In the genomic region with DNA sequence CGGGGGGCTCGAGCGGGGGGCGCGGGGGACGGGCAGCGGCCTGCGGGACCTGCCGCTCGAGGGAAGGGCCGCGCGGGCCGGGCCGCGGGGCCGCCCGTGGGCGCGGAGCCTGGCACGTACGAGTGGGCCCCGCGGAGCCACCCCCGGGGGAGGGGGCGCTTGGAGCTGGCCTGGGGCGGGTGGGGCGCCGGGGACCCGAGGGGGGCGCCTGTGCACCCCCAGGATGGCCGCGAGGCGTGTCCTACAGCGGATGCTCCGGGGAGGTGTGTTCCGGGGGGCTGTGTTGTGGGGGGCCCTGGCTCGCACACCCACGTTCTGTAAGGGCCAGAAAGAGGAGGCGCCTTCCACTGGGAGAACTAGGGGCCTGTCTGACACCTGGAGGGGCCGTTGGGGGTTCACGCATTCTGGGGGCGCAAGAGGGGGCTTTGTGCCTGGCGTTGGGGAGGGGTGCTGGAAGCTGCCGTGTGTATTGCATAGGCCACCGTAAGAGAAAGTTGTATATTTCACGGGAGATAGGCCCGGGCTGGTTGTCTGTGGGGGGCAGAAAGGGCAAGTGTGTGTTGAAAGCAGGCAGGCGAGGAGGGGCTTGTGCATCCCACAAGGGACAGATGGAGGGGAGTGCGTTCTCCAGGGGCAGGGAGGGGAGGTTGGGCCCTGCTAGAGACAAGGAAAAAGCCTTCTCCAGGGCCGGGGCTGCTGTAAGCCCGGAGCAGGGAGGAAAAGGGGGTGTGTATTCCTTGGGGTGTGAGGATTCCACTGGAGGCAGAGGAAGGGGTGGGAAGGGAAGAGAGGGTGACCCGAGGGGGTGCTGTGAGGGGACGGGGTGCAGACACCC, we compare ENCODE assay signal across 8 cellular contexts. TPM values are rescaled to one million over a fixed set of nuclear protein-coding genes. Genes with fewer than 3 reads are reported as not detected.
DNase-seq lines count a peak whose midpoint lies in the region; ATAC-seq and TF ChIP-seq lines count a peak whose summit lies in the region.

No MANE protein-coding gene starts in this region.

- in situ Hi-C loops in mammary epithelial cell (cut with MboI; ENCODE audit: low sequenced_read_pairs in 2 of 2), result no loop called here

- H3K27me3 ChIP-seq in heart right ventricle (peaks cover 0 to 52% (median 0%) of the 10 kb centered on the region in 7 donors), mammary epithelial cell (ENCODE audit: insufficient read depth, low read length) (peaks cover 2% of the 10 kb centered on the region)

- H2AFZ ChIP-seq in mammary epithelial cell (ENCODE audit: low read depth, low read length), result peak overlapping the region; percentile 81

- DNase-seq in heart right ventricle (peak in 1 of 2 donors; percentile 21), cardiac septum (ENCODE audit: low spot score) (no peak), mammary epithelial cell (no peak), mucosa of descending colon (no peak), HT-29 (ENCODE audit: low spot score) (no peak)
- no peak for DNase-seq in Jurkat, Clone E6-1 (ENCODE audit: low read depth, low spot score)

- ATAC-seq in heart right ventricle (peak in 1 of 8 donors; percentile 2), mucosa of descending colon (no peak), HG03097 (IDR thresholded peaks at IDR 0.05; ENCODE audit: low FRiP score, unreplicated experiment) (no peak), esophagus mucosa (no peak)

- BruUV-seq in mammary epithelial cell (replicated peaks; lab: Mats Ljungman, UMichigan), result no TSS peak

- H3K9ac ChIP-seq in mammary epithelial cell (ENCODE audit: insufficient read depth, low read length), result no peak overlapping the region

- TF ChIP-seq CTCF in heart right ventricle (IDR thresholded peaks at IDR 0.05), result no peak
- TF ChIP-seq CTCF in mammary epithelial cell (conservative IDR thresholded peaks at IDR 0.05 in 1 of 2, IDR thresholded peaks at IDR 0.05 in 1 of 2; ENCODE audit: extremely low read depth in 1 of 2, insufficient read depth in 1 of 2, low read depth in 1 of 2, low read length in 2 of 2), result no peak
- no peak for TF ChIP-seq CTCF in mucosa of descending colon (IDR thresholded peaks at IDR 0.05)

- H3K9me3 ChIP-seq in heart right ventricle, result peaks cover 0 to 4% (median 0%) of the 10 kb centered on the region in 11 donors
- H3K9me3 ChIP-seq in mammary epithelial cell (replicated peaks; ENCODE audit: insufficient read depth, low read length), result no peaks in the 10 kb centered on the region
- H3K9me3 ChIP-seq in mucosa of descending colon, result no peaks in the 10 kb centered on the region

- peak overlapping the region; percentile 89 for H3K4me2 ChIP-seq in mammary epithelial cell (ENCODE audit: insufficient read depth, low read depth, low read length)

- H3K36me3 ChIP-seq in heart right ventricle (no peaks in the 10 kb centered on the region), mammary epithelial cell (ENCODE audit: insufficient read depth, low read length) (no peaks in the 10 kb centered on the region), mucosa of descending colon (ENCODE audit: low read depth) (no peaks in the 10 kb centered on the region)

- peaks cover 0 to 15% (median 10%) of the 10 kb centered on the region in 9 donors for H3K4me1 ChIP-seq in heart right ventricle
- peaks cover 10% of the 10 kb centered on the region for H3K4me1 ChIP-seq in mammary epithelial cell (ENCODE audit: insufficient read depth, low read length)
- peaks cover 5% of the 10 kb centered on the region for H3K4me1 ChIP-seq in mucosa of descending colon (ENCODE audit: low read depth)

- H3K4me3 ChIP-seq in heart right ventricle (peak overlapping the region; percentile 53 to 93 (median 60)), mammary epithelial cell (replicated peaks in 1 of 3; ENCODE audit: insufficient read depth in 1 of 3, low read depth in 2 of 3, low read length in 3 of 3) (peak overlapping the region; percentile 48 to 62 (median 56)), mucosa of descending colon (peak overlapping the region; percentile 17)
- H3K4me3 ChIP-seq in Jurkat, Clone E6-1 (ENCODE audit: low read length), result peak overlapping the region; percentile 58

- H4K20me1 ChIP-seq in mammary epithelial cell (ENCODE audit: insufficient read depth, low read length), result no peaks in the 10 kb centered on the region

- H3K79me2 ChIP-seq in mammary epithelial cell (ENCODE audit: insufficient read depth, low read length), result no peaks in the 10 kb centered on the region

- WGBS in heart right ventricle, 2 donors, result 2 to 3% methylated on average over 28 to 53 of the region's 54 CpGs
- 6% methylated on average over 16 of the region's 54 CpGs for WGBS in mammary epithelial cell (ENCODE audit: low coverage, missing lambda C conversion rate)

- intact Hi-C loops in heart right ventricle (cut with DNase I) (loop anchor here in 6 of 10 donors (5.0 to 10.0 kb wide), 3 partner anchors 56 to 64 kb away; no protein-coding TSS in a partner anchor), cardiac septum (cut with DNase I) (loop anchor here (5.0 kb wide), 1 partner anchor 49 kb away; the partner anchor contains the start of gene STX1A), mammary epithelial cell (cut with micrococcal nuclease) (loop anchor here (5.0 kb wide), 1 partner anchor 59 kb away; no protein-coding TSS in a partner anchor), mucosa of descending colon (cut with DNase I, micrococcal nuclease) (no loop called here)

- dilution Hi-C loops in mammary epithelial cell (cut with HindIII; ENCODE audit: low sequenced_read_pairs), result no loop called here

- CTCF ChIA-PET in mammary epithelial cell (lab: Charles Lee; ENCODE audit: low non-redundant PET), result interaction anchor here (0.6 to 0.7 kb wide), 4 partner anchors 8 to 515 kb away, joined by 3 to 9 read pairs (median 5); no protein-coding TSS in a partner anchor

- H3K27ac ChIP-seq in heart right ventricle (peak overlapping the region in 1 of 10 donors; percentile 34), mammary epithelial cell (ENCODE audit: insufficient read depth, low read depth, low read length) (no peak overlapping the region)

RNA-seq across cellular contexts. Expression of gene VPS37D, which starts 0.7 kb away (rescaled TPM):
- total RNA-seq in heart right ventricle (1 to 10 TPM; 1.1 to 3.6 (median 2.2) TPM), cardiac septum (2.4 TPM), mammary epithelial cell (1 to 10 TPM; 1.1 to 3.7 TPM), mucosa of descending colon (1 to 10 TPM in 1 of 3 donors, under 1 TPM in 1, not detected in 1; 0.48 to 3.3 TPM), esophagus mucosa (0.32 TPM)
- polyA plus RNA-seq in heart right ventricle (1 to 10 TPM; 1.2 to 1.4 TPM), mammary epithelial cell (0.61 TPM)
- polyA plus RNA-seq in Jurkat, Clone E6-1 (2012; ENCODE audit: insufficient read depth, insufficient read length), result 3.8 TPM
- not detected for polyA minus RNA-seq in mammary epithelial cell
- 0.28 and 0.73 TPM in 2 replicates for total RNA-seq in HT-29 (2014; rRNA removed; shearing (Covaris generic))

RNA-seq across cellular contexts. Expression of gene DNAJC30, which starts 14.9 kb away (rescaled TPM):
- total RNA-seq in heart right ventricle (10 to 100 TPM; 12.1 to 20.8 (median 15.8) TPM), cardiac septum (16.4 TPM), mammary epithelial cell (10 to 100 TPM in 1 of 2 donors, 1 to 10 TPM in 1; 3.0 to 11.1 TPM), mucosa of descending colon (10 to 100 TPM in 2 of 3 donors, 1 to 10 TPM in 1; 8.7 to 10.5 (median 10.2) TPM), esophagus mucosa (7.3 TPM)
- polyA plus RNA-seq in heart right ventricle (1 to 10 TPM; 9.1 TPM), mammary epithelial cell (5.7 TPM)
- 6.7 TPM for polyA plus RNA-seq in Jurkat, Clone E6-1 (2012; ENCODE audit: insufficient read depth, insufficient read length)
- polyA minus RNA-seq in mammary epithelial cell, result 5.7 TPM
- 6.7 and 7.4 TPM in 2 replicates for total RNA-seq in HT-29 (2014; rRNA removed; shearing (Covaris generic))

RNA-seq across cellular contexts. Expression of gene BUD23, which starts 15.1 kb away (rescaled TPM):
- 10 to 100 TPM; 63.4 to 89.9 (median 66.8) TPM for total RNA-seq in heart right ventricle
- polyA plus RNA-seq in heart right ventricle, result 100 to 1,000 TPM; 123 to 134 TPM
- total RNA-seq in cardiac septum, result 59.1 TPM
- polyA plus RNA-seq in Jurkat, Clone E6-1 (2012; ENCODE audit: insufficient read depth, insufficient read length), result 181 TPM
- 10 to 100 TPM; 36.0 to 57.6 TPM for total RNA-seq in mammary epithelial cell
- 77.9 TPM for polyA plus RNA-seq in mammary epithelial cell
- polyA minus RNA-seq in mammary epithelial cell, result 102 TPM
- total RNA-seq in mucosa of descending colon, result 10 to 100 TPM; 38.4 to 61.2 (median 43.0) TPM
- total RNA-seq in HT-29 (2014; rRNA removed; shearing (Covaris generic)), result 127 and 151 TPM in 2 replicates
- 39.2 TPM for total RNA-seq in esophagus mucosa

RNA-seq across cellular contexts. Expression of gene MLXIPL, which starts 44.0 kb away (rescaled TPM):
- total RNA-seq in heart right ventricle (1 to 10 TPM in 5 of 10 donors, under 1 TPM in 3, not detected in 2; 0.28 to 8.5 (median 1.9) TPM), cardiac septum (0.65 TPM), mammary epithelial cell (1 to 10 TPM in 1 of 2 donors, not detected in 1; 1.5 TPM), mucosa of descending colon (10 to 100 TPM; 13.3 to 18.0 (median 15.1) TPM), esophagus mucosa (0.52 TPM)
- polyA plus RNA-seq in heart right ventricle (10 to 100 TPM in 1 of 2 donors, 1 to 10 TPM in 1; 2.8 to 22.8 TPM), mammary epithelial cell (0.10 TPM)
- 0.28 TPM for polyA plus RNA-seq in Jurkat, Clone E6-1 (2012; ENCODE audit: insufficient read depth, insufficient read length)
- not detected for polyA minus RNA-seq in mammary epithelial cell
- total RNA-seq in HT-29 (2014; rRNA removed; shearing (Covaris generic)), result 0.53 and 5.1 TPM in 2 replicates

RNA-seq across cellular contexts. Expression of gene STX1A, which starts 51.1 kb away (rescaled TPM):
- total RNA-seq in heart right ventricle, result 1 to 10 TPM in 9 of 10 donors, under 1 TPM in 1; 0.88 to 2.7 (median 1.8) TPM
- 1 to 10 TPM; 2.5 to 3.4 TPM for polyA plus RNA-seq in heart right ventricle
- 3.3 TPM for total RNA-seq in cardiac septum
- polyA plus RNA-seq in Jurkat, Clone E6-1 (2012; ENCODE audit: insufficient read depth, insufficient read length), result 5.7 TPM
- total RNA-seq in mammary epithelial cell, result 10 to 100 TPM in 1 of 2 donors, 1 to 10 TPM in 1; 6.8 to 39.7 TPM
- 30.5 TPM for polyA plus RNA-seq in mammary epithelial cell
- 30.8 TPM for polyA minus RNA-seq in mammary epithelial cell
- 10 to 100 TPM in 1 of 3 donors, 1 to 10 TPM in 2; 5.2 to 23.9 (median 6.1) TPM for total RNA-seq in mucosa of descending colon
- total RNA-seq in HT-29 (2014; rRNA removed; shearing (Covaris generic)), result 61.6 and 71.7 TPM in 2 replicates
- total RNA-seq in esophagus mucosa, result 1.2 TPM

Comparison
In these comparisons a context has a peak if more than half of its experiments do, and no peak if none do; other contexts are left out.
1. intact Hi-C loops: an anchor here in heart right ventricle (5.0 to 10.0 kb wide), cardiac septum (5.0 kb wide) and mammary epithelial cell (5.0 kb wide); none called in mucosa of descending colon.